In the genomic region with DNA sequence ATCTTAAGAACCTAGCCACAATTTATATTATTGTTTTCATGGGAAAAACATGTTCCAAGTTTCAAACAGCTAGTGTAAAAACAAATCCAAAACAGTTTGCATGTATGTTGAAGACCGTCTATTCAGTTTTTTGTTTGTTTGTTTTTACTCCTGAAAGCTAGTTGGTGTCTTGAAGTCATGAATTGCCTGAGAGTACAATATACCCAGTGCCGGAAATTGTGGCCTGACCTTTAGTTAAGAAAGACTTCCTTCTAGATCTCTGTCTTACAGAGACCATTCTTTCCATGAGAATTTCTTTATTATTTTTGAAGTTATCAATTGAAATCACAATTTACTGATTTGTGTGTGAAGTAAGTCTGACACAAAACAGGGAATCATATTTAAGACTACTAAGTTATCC, we compare ENCODE assay signal across 19 cellular contexts.
"Had no signal": no experiment of that assay in that cellular context is flagged by ENCODE, and none has a peak within 500 bp of the region (broad histone marks: within the 10 kb centered on the region; RNA-seq: fewer than 3 reads in every experiment).

No MANE protein-coding gene starts in this region.

- H3K27me3 ChIP-seq: colonic mucosa, gastrocnemius medialis, ovary had no signal

- H3K27ac ChIP-seq: colonic mucosa, gastrocnemius medialis, heart right ventricle, ovary had no signal

- H3K4me3 ChIP-seq: colonic mucosa, gastrocnemius medialis, heart right ventricle, lung, ovary had no signal

- H3K4me1 ChIP-seq: colonic mucosa, gastrocnemius medialis, heart right ventricle had no signal

- ATAC-seq: esophagus mucosa, gastrocnemius medialis, heart right ventricle, left cardiac atrium, left ventricle myocardium superior, right cardiac atrium had no signal

- H3K9me3 ChIP-seq: colonic mucosa, gastrocnemius medialis, ovary had no signal

- H3K36me3 ChIP-seq: colonic mucosa, gastrocnemius medialis, heart right ventricle, ovary had no signal

- DNase-seq: cerebellar nuclear complex; colonic mucosa; dermis blood vessel endothelial cell; effector CD4-positive, alpha-beta T cell; gastrocnemius medialis; heart right ventricle; left cardiac atrium; left ventricle myocardium superior; mesendoderm; naive B cell; nucleus accumbens; ovary; right cardiac atrium; small intestine; stimulated activated CD4-positive, alpha-beta T cell treated with anti-CD3 and anti-CD28 coated beads, Interleukin-2, amount 100 ng/mL, for 48 hours; stimulated activated naive CD4-positive, alpha-beta T cell treated with Interleukin-2 at 50 U/mL for 16 hours; trophoblast cell had no signal
